ENCODE assay signal across 18 cellular contexts in genomic region chr12:55651314-55651703, GRCh38. TPM values are rescaled to one million over a fixed set of nuclear protein-coding genes. Genes with fewer than 3 reads are reported as not detected.
A peak's percentile ranks its signal among the peaks of the same experiment; 100 is the strongest.
DNase-seq lines count a peak whose midpoint lies in the region; ATAC-seq and TF ChIP-seq lines count a peak whose summit lies in the region.
"Had no signal": no experiment of that assay in that cellular context is flagged by ENCODE, and none has a peak within 500 bp of the region (broad histone marks: within the 10 kb centered on the region; RNA-seq: fewer than 3 reads in every experiment).

No MANE protein-coding gene starts in this region.

- WGBS in endodermal cell (ENCODE audit: insufficient coverage in 1 of 2, insufficient read length in 1 of 2), 2 experiments: 69 to 76% methylated on average over 3 to 5 of the region's 5 CpGs
- 52 to 77% (median 76%) methylated on average over 4 to 5 of the region's 5 CpGs for WGBS in spleen, 5 donors

- no peak for TF ChIP-seq CTCF in CD14-positive monocyte (IDR thresholded peaks at IDR 0.05)
- no peak for TF ChIP-seq CTCF in endodermal cell (conservative IDR thresholded peaks at IDR 0.05)
- TF ChIP-seq CTCF in spleen (IDR thresholded peaks at IDR 0.05 in 8 of 11, conservative IDR thresholded peaks at IDR 0.05 in 3 of 11): no peak

- H3K27me3 Mint-ChIP-seq in CD14-positive monocyte (ENCODE audit: low read depth in 3 of 3) (peaks cover 0 to 7% (median 5%) of the 10 kb centered on the region in 3 donors), endodermal cell (ENCODE audit: insufficient read depth) (peaks cover 3% of the 10 kb centered on the region)
- H3K27me3 Mint-ChIP-seq: T-cell had no signal

- intact Hi-C loops in CD14-positive monocyte (cut with micrococcal nuclease): no loop called here
- intact Hi-C loops in spleen (cut with DNase I; ENCODE audit: low total_unique reads): no loop called here

- no peak for DNase-seq in CD14-positive monocyte (ENCODE audit: low spot score)
- peak; percentile 25 for DNase-seq in NT2/D1 (ENCODE audit: low read depth, low spot score)
- DNase-seq in endodermal cell: peak; percentile 38
- DNase-seq in spleen: no peak
- DNase-seq in NCI-H82 (lab: John Stamatoyannopoulos, UW): no peak
- DNase-seq: EL, H7, HFFc6, IMR-90, NCI-H1694 treated with DMSO at 0.1 percent for 48 hours, NCI-H2081 treated with DMSO at 0.1 percent for 48 hours, NCI-H2171 treated with DMSO at 0.1 percent for 48 hours, NCI-H524 treated with DMSO at 0.1 percent for 48 hours, PC-9, T-cell had no signal

- ATAC-seq in GM18502 (IDR thresholded peaks at IDR 0.05; ENCODE audit: poor library complexity, unreplicated experiment): no peak
- no peak for ATAC-seq in HG02763 (IDR thresholded peaks at IDR 0.05; ENCODE audit: unreplicated experiment)
- ATAC-seq: SK-N-SH treated with all-trans-retinoic acid at 6 μM for 48 hours, T-cell had no signal

- H3K36me3 Mint-ChIP-seq in CD14-positive monocyte: peaks cover 11 to 29% of the 10 kb centered on the region in 2 donors
- H3K36me3 Mint-ChIP-seq in endodermal cell (ENCODE audit: low read depth): peaks cover 4% of the 10 kb centered on the region
- H3K36me3 Mint-ChIP-seq: T-cell had no signal

- H3K4me3 Mint-ChIP-seq in CD14-positive monocyte: no peak overlapping the region
- H3K4me3 Mint-ChIP-seq in endodermal cell: no peak overlapping the region
- H3K4me3 Mint-ChIP-seq: HFFc6, T-cell had no signal

- H3K9me3 Mint-ChIP-seq in CD14-positive monocyte (peaks cover 26 to 51% (median 41%) of the 10 kb centered on the region in 7 donors), endodermal cell (peaks cover 57% of the 10 kb centered on the region)
- H3K9me3 Mint-ChIP-seq: HFFc6, T-cell had no signal

- TF ChIP-seq POLR2A in spleen (IDR thresholded peaks at IDR 0.05): no peak

- peaks cover 35% of the 10 kb centered on the region; the same call in 1 of the 2 replicates for H3K9me3 ChIP-seq in NT2/D1 (ENCODE audit: insufficient read depth, low read length)
- H3K9me3 ChIP-seq in endodermal cell (ENCODE audit: control insufficient read depth, low read length): peaks cover 21% of the 10 kb centered on the region
- peaks cover 0 to 24% (median 6%) of the 10 kb centered on the region in 8 donors for H3K9me3 ChIP-seq in spleen

- H3K4me1 ChIP-seq in NT2/D1 (ENCODE audit: insufficient read depth, insufficient read length) (no peaks in the 10 kb centered on the region), endodermal cell (ENCODE audit: control insufficient read depth, insufficient read depth, low read length) (no peaks in the 10 kb centered on the region), spleen (peaks cover 0 to 23% (median 9%) of the 10 kb centered on the region in 6 donors)

- H3K36me3 ChIP-seq in NT2/D1 (ENCODE audit: insufficient read depth, insufficient read length, low read length): no peaks in the 10 kb centered on the region
- no peaks in the 10 kb centered on the region for H3K36me3 ChIP-seq in endodermal cell (ENCODE audit: control insufficient read depth, insufficient read depth, low read length)
- H3K36me3 ChIP-seq in spleen: no peaks in the 10 kb centered on the region

- H3K27me3 ChIP-seq in NT2/D1 (ENCODE audit: insufficient read depth, insufficient read length) (no peaks in the 10 kb centered on the region), endodermal cell (ENCODE audit: control insufficient read depth, insufficient read depth, low read length, poor library complexity, severe bottlenecking) (no peaks in the 10 kb centered on the region), spleen (replicated peaks in 1 of 7) (no peaks in the 10 kb centered on the region)

- H3K27ac Mint-ChIP-seq in CD14-positive monocyte: peak overlapping the region; percentile 89 to 96 (median 93)
- H3K27ac Mint-ChIP-seq in endodermal cell: no peak overlapping the region
- H3K27ac Mint-ChIP-seq: HFFc6, T-cell had no signal

- H3K9ac ChIP-seq in NT2/D1 (ENCODE audit: insufficient read length, low read depth) (no peak overlapping the region), endodermal cell (ENCODE audit: extremely low read depth, low read length, poor library complexity, severe bottlenecking) (no peak overlapping the region)

- H3K4me1 Mint-ChIP-seq in CD14-positive monocyte: peaks cover 27% of the 10 kb centered on the region
- no peaks in the 10 kb centered on the region for H3K4me1 Mint-ChIP-seq in endodermal cell

- H3K4me3 ChIP-seq in NT2/D1 (ENCODE audit: insufficient read length, low read depth) (no peak overlapping the region), endodermal cell (ENCODE audit: low read length) (no peak overlapping the region), spleen (no peak overlapping the region)
- H3K4me3 ChIP-seq: PC-9 had no signal

- H3K27ac ChIP-seq in endodermal cell (ENCODE audit: low read depth, low read length) (no peak overlapping the region), spleen (peak overlapping the region in 7 of 8 donors; percentile 57 to 88 (median 76))
- H3K27ac ChIP-seq: PC-9 had no signal

RNA-seq across cellular contexts. Expression of gene OR10P1, which starts 14.6 kb away (rescaled TPM):
- not detected for polyA plus RNA-seq in CD14-positive monocyte
- not detected for total RNA-seq in endodermal cell
- polyA plus RNA-seq in endodermal cell (2013, experiment 1 of 2): not detected
- polyA plus RNA-seq in endodermal cell (2013, experiment 2 of 2): not detected
- total RNA-seq in spleen: not detected
- polyA plus RNA-seq in spleen: not detected
- total RNA-seq: H7, HFFc6, IMR-90, PC-9, T-cell had no signal
- polyA plus RNA-seq: IMR-90 had no signal

RNA-seq across cellular contexts. Expression of gene ITGA7, which starts 56.4 kb away (rescaled TPM):
- polyA plus RNA-seq in CD14-positive monocyte (under 1 TPM; 0.23 to 0.55 TPM), spleen (10 to 100 TPM in 1 of 3 donors, 1 to 10 TPM in 2; 4.4 to 18.0 (median 8.6) TPM)
- total RNA-seq in endodermal cell (100 to 1,000 TPM; 106 to 122 TPM), spleen (10 to 100 TPM; 13.8 to 93.2 (median 24.7) TPM)
- 77.3 TPM for polyA plus RNA-seq in endodermal cell (2013, experiment 1 of 2)
- 71.6 TPM for polyA plus RNA-seq in endodermal cell (2013, experiment 2 of 2)

Comparison
In these comparisons a context has a peak if more than half of its experiments do, and no peak if none do; other contexts are left out.
1. DNase-seq: peak in NT2/D1 (single experiment) and endodermal cell (single experiment); none in CD14-positive monocyte (single experiment), spleen (single experiment) and NCI-H82 (single experiment).